Comparison of ENCODE assay signal across 8 cellular contexts in genomic region chr11:8219257-8220021, GRCh38. TPM values are rescaled to one million over a fixed set of nuclear protein-coding genes. Genes with fewer than 3 reads are reported as not detected.
DNase-seq lines count a peak whose midpoint lies in the region; ATAC-seq and TF ChIP-seq lines count a peak whose summit lies in the region.

No MANE protein-coding gene starts in this region.

- in situ Hi-C loops in brain microvascular endothelial cell (cut with HindIII; ENCODE audit: low pct_ligation_motif_present, low sequenced_read_pairs), result no loop called here

- no peaks in the 10 kb centered on the region for H3K4me1 ChIP-seq in right lobe of liver

- peak; percentile 48 for DNase-seq in activated CD4-positive, alpha-beta T cell treated with anti-CD3 and anti-CD28 coated beads for 36 hours
- no peak for DNase-seq in activated CD4-positive, alpha-beta T cell treated with anti-CD3 and anti-CD28 coated beads, Interleukin-2, amount 50 U/mL, for 4 hours
- DNase-seq in H4 (ENCODE audit: low spot score), result peak; percentile 74
- DNase-seq in NCI-H2227 (lab: John Stamatoyannopoulos, UW; ENCODE audit: unreplicated experiment), result peak; percentile 64
- DNase-seq in brain microvascular endothelial cell, result peak; percentile 63
- DNase-seq in right lobe of liver, result peak in 2 of 3 donors; percentile 43 to 61
- DNase-seq in cerebellar nuclear complex (lab: John Stamatoyannopoulos, UW), result no peak
- DNase-seq in hippocampal formation (lab: John Stamatoyannopoulos, UW), result no peak

- no peaks in the 10 kb centered on the region for H3K9me3 ChIP-seq in right lobe of liver

- no peak overlapping the region for H3K27ac ChIP-seq in brain microvascular endothelial cell
- no peak overlapping the region for H3K27ac ChIP-seq in right lobe of liver

- CTCF ChIA-PET in activated CD4-positive, alpha-beta T cell treated with anti-CD3 and anti-CD28 coated beads for 36 hours (lab: Charles Lee), result interaction anchor here (0.5 to 1.4 kb wide), 8 partner anchors 9 to 350 kb away, joined by 3 to 5 read pairs (median 3); partner anchors contain the start of gene LMO1

- H3K4me3 Mint-ChIP-seq in activated CD4-positive, alpha-beta T cell treated with anti-CD3 and anti-CD28 coated beads for 36 hours, result no peak overlapping the region

- H3K9me3 Mint-ChIP-seq in activated CD4-positive, alpha-beta T cell treated with anti-CD3 and anti-CD28 coated beads for 36 hours (ENCODE audit: low read depth), result no peaks in the 10 kb centered on the region

- POLR2A ChIA-PET in activated CD4-positive, alpha-beta T cell treated with anti-CD3 and anti-CD28 coated beads for 36 hours (lab: Charles Lee), result no interaction called here

- TF ChIP-seq POLR2A in right lobe of liver (IDR thresholded peaks at IDR 0.05), result no peak

- H3K27ac Mint-ChIP-seq in activated CD4-positive, alpha-beta T cell treated with anti-CD3 and anti-CD28 coated beads for 36 hours, result no peak overlapping the region

- peaks cover 1% of the 10 kb centered on the region for H3K27me3 Mint-ChIP-seq in activated CD4-positive, alpha-beta T cell treated with anti-CD3 and anti-CD28 coated beads for 36 hours

- H3K4me3 ChIP-seq in brain microvascular endothelial cell (ENCODE audit: low read depth, low read length), result no peak overlapping the region
- no peak overlapping the region for H3K4me3 ChIP-seq in right lobe of liver

- H3K27me3 ChIP-seq in brain microvascular endothelial cell (replicated peaks) (no peaks in the 10 kb centered on the region), right lobe of liver (no peaks in the 10 kb centered on the region)

- no peaks in the 10 kb centered on the region for H3K4me1 Mint-ChIP-seq in activated CD4-positive, alpha-beta T cell treated with anti-CD3 and anti-CD28 coated beads for 36 hours

- peak; percentile 88 for TF ChIP-seq CTCF in brain microvascular endothelial cell (IDR thresholded peaks at IDR 0.05; ENCODE audit: low read depth, low read length, missing control alignments)
- peak; percentile 45 to 74 (median 67) for TF ChIP-seq CTCF in right lobe of liver (IDR thresholded peaks at IDR 0.05)

- no peaks in the 10 kb centered on the region for H3K36me3 Mint-ChIP-seq in activated CD4-positive, alpha-beta T cell treated with anti-CD3 and anti-CD28 coated beads for 36 hours (ENCODE audit: low read depth)

- intact Hi-C loops in activated CD4-positive, alpha-beta T cell treated with anti-CD3 and anti-CD28 coated beads for 36 hours (cut with DNase I, micrococcal nuclease), result loop anchor here in 1 of 2 experiments (10.0 kb wide), 1 partner anchor 95 kb away; no protein-coding TSS in a partner anchor
- intact Hi-C loops in right lobe of liver (cut with DNase I), result loop anchor here in 1 of 2 donors (5.0 kb wide), 1 partner anchor 348 kb away; no protein-coding TSS in a partner anchor

- H3K36me3 ChIP-seq in brain microvascular endothelial cell (replicated peaks), result no peaks in the 10 kb centered on the region
- H3K36me3 ChIP-seq in right lobe of liver, result no peaks in the 10 kb centered on the region

- peak; percentile 52 for ATAC-seq in activated CD4-positive, alpha-beta T cell treated with anti-CD3 and anti-CD28 coated beads for 36 hours
- peak; percentile 77 to 86 (median 83) for ATAC-seq in right lobe of liver

- WGBS in right lobe of liver (ENCODE audit: insufficient coverage, low coverage, low lambda C conversion rate, missing lambda C conversion rate), result 46% methylated on average over 9 of the region's 16 CpGs

RNA-seq across cellular contexts. Expression of gene LMO1, which starts 44.2 kb away (rescaled TPM):
- total RNA-seq in activated CD4-positive, alpha-beta T cell treated with anti-CD3 and anti-CD28 coated beads for 36 hours, result not detected
- 0.46 TPM in 1 of 2 replicates, not detected in the other for total RNA-seq in H4 (2014; rRNA removed; shearing (Covaris generic))
- not detected for total RNA-seq in right lobe of liver

RNA-seq across cellular contexts. Expression of gene RIC3, which starts 50.6 kb away (rescaled TPM):
- total RNA-seq in activated CD4-positive, alpha-beta T cell treated with anti-CD3 and anti-CD28 coated beads for 36 hours, result 10 to 100 TPM; 13.9 to 15.8 TPM
- 0.80 and 1.1 TPM in 2 replicates for total RNA-seq in H4 (2014; rRNA removed; shearing (Covaris generic))
- total RNA-seq in right lobe of liver, result 1 to 10 TPM; 1.4 to 7.3 (median 3.6) TPM

Comparison
In these comparisons a context has a peak if more than half of its experiments do, and no peak if none do; other contexts are left out.
1. DNase-seq: peak in activated CD4-positive, alpha-beta T cell treated with anti-CD3 and anti-CD28 coated beads for 36 hours (single experiment), H4 (single experiment), NCI-H2227 (single experiment), brain microvascular endothelial cell (single experiment) and right lobe of liver (2 of 3); none in activated CD4-positive, alpha-beta T cell treated with anti-CD3 and anti-CD28 coated beads, Interleukin-2, amount 50 U/mL, for 4 hours (0 of 2), cerebellar nuclear complex (0 of 2) and hippocampal formation (0 of 2).